In the genomic region with DNA sequence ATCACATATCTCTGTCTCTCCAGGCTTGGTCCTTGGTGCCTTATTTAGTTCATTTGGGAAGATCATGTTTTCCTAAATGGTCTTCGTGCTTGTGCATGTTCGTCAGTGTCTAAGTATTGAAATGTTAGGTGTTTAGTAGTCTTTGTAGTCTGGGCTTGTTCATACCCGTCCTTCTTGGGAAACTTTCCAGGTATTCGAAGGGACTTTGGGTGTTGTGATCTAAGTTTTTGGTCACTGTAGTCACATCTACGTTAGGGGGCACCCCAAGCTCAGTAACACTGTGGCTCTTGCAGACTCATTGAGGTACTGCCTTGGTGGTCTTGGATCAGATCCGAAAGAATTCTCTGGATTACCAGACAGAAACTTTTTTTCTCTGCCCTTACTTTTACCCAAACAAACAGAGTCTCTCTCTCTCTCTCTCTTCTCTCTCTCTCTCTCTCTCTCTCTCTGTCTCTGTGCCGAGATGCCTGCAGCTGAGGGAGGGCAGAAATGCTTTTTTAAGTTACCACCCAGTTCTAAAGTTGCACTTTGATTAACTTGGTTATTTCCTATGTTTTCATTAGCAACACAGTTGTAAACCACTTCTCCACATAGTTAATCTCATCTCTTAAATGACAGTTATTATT, we compare ENCODE assay signal across 8 cellular contexts.
DNase-seq lines count a peak whose midpoint lies in the region; ATAC-seq, FAIRE-seq and TF ChIP-seq lines count a peak whose summit lies in the region.

No MANE protein-coding gene starts in this region.

- H3K27ac ChIP-seq in DND-41 (ENCODE audit: low read length): no peak overlapping the region
- H3K27ac ChIP-seq in kidney (ENCODE audit: low read depth in 2 of 2, low read length in 2 of 2): no peak overlapping the region

- H3K4me2 ChIP-seq in DND-41 (ENCODE audit: insufficient read depth, low read length): no peak overlapping the region

- peaks cover 6% of the 10 kb centered on the region for H3K27me3 Mint-ChIP-seq in HFFc6 (ENCODE audit: insufficient read depth)
- H3K27me3 Mint-ChIP-seq in activated naive CD4-positive, alpha-beta T cell treated with anti-CD3 and anti-CD28 coated beads, Interleukin-2, amount 50 U/mL, for 24 hours: no peaks in the 10 kb centered on the region

- no peaks in the 10 kb centered on the region for H3K36me3 Mint-ChIP-seq in HFFc6 (ENCODE audit: low read depth)
- peaks cover 2% of the 10 kb centered on the region for H3K36me3 Mint-ChIP-seq in activated naive CD4-positive, alpha-beta T cell treated with anti-CD3 and anti-CD28 coated beads, Interleukin-2, amount 50 U/mL, for 24 hours

- no peaks in the 10 kb centered on the region for H3K27me3 ChIP-seq in DND-41 (ENCODE audit: insufficient read depth, low read length, poor library complexity)

- H3K4me3 ChIP-seq in DND-41 (ENCODE audit: low read depth in 1 of 2, low read length in 2 of 2) (no peak overlapping the region), kidney (ENCODE audit: low read length in 2 of 2) (no peak overlapping the region)

- peaks cover 16% of the 10 kb centered on the region for H3K4me1 Mint-ChIP-seq in HFFc6 (ENCODE audit: low read depth)
- H3K4me1 Mint-ChIP-seq in activated naive CD4-positive, alpha-beta T cell treated with anti-CD3 and anti-CD28 coated beads, Interleukin-2, amount 50 U/mL, for 24 hours: peaks cover 18% of the 10 kb centered on the region

- H3K36me3 ChIP-seq in DND-41 (ENCODE audit: insufficient read depth, low read length) (no peaks in the 10 kb centered on the region), kidney (ENCODE audit: control insufficient read depth in 1 of 2, insufficient read depth in 2 of 2, low read length in 2 of 2) (no peaks in the 10 kb centered on the region)

- no peaks in the 10 kb centered on the region for H4K20me1 ChIP-seq in DND-41 (ENCODE audit: insufficient read depth, low read length)

- H2AFZ ChIP-seq in DND-41 (ENCODE audit: low read depth, low read length): no peak overlapping the region

- H3K4me1 ChIP-seq in DND-41 (ENCODE audit: insufficient read depth, low read length) (no peaks in the 10 kb centered on the region), kidney (ENCODE audit: control insufficient read depth in 1 of 2, insufficient read depth in 1 of 2, low read depth in 1 of 2, low read length in 2 of 2) (no peaks in the 10 kb centered on the region)

- DNase-seq in DND-41 (peak; percentile 10), HFFc6 (peak; percentile 38), kidney (no peak), NCI-H1930 (lab: John Stamatoyannopoulos, UW) (no peak)
- no peak for DNase-seq in activated effector memory CD4-positive, alpha-beta T cell treated with Interleukin-2 at 50 U/mL for 16 hours

- TF ChIP-seq CTCF in DND-41 (IDR thresholded peaks at IDR 0.05; ENCODE audit: borderline replicate concordance, extremely low read depth, low read length, poor library complexity, severe bottlenecking) (no peak), HFFc6 (IDR thresholded peaks at IDR 0.05) (peak; percentile 49), kidney (IDR thresholded peaks at IDR 0.05; ENCODE audit: borderline replicate concordance, extremely low read depth, insufficient read depth) (peak; percentile 3)

- intact Hi-C loops in kidney (cut with DNase I): no loop called here

- H3K4me3 Mint-ChIP-seq in HFFc6: peak overlapping the region; percentile 78
- no peak overlapping the region for H3K4me3 Mint-ChIP-seq in activated naive CD4-positive, alpha-beta T cell treated with anti-CD3 and anti-CD28 coated beads, Interleukin-2, amount 50 U/mL, for 24 hours

- H3K9ac ChIP-seq in DND-41 (ENCODE audit: low read depth, low read length): no peak overlapping the region
- no peak overlapping the region for H3K9ac ChIP-seq in kidney (ENCODE audit: low read length in 2 of 2)

- ATAC-seq in DND-41 (ENCODE audit: insufficient read depth, low read depth) (no peak), HG02970 (IDR thresholded peaks at IDR 0.05; ENCODE audit: low FRiP score, unreplicated experiment) (no peak), GM18511 (IDR thresholded peaks at IDR 0.05; ENCODE audit: unreplicated experiment) (no peak)

- H3K9me3 Mint-ChIP-seq in HFFc6: no peaks in the 10 kb centered on the region
- no peaks in the 10 kb centered on the region for H3K9me3 Mint-ChIP-seq in activated naive CD4-positive, alpha-beta T cell treated with anti-CD3 and anti-CD28 coated beads, Interleukin-2, amount 50 U/mL, for 24 hours

- no peaks in the 10 kb centered on the region for H3K79me2 ChIP-seq in DND-41 (ENCODE audit: insufficient read depth, low read length)

- H3K9me3 ChIP-seq in DND-41 (ENCODE audit: insufficient read depth, low read length, severe bottlenecking): no peaks in the 10 kb centered on the region
- no peaks in the 10 kb centered on the region for H3K9me3 ChIP-seq in kidney (ENCODE audit: control insufficient read depth in 1 of 2, low read length in 2 of 2)

- H3K27ac Mint-ChIP-seq in HFFc6: no peak overlapping the region
- H3K27ac Mint-ChIP-seq in activated naive CD4-positive, alpha-beta T cell treated with anti-CD3 and anti-CD28 coated beads, Interleukin-2, amount 50 U/mL, for 24 hours: peak overlapping the region; percentile 51

- no peak for FAIRE-seq in kidney (lab: Jason Lieb, UNC)

Comparison
In these comparisons a context has a peak if more than half of its experiments do, and no peak if none do; other contexts are left out.
1. DNase-seq: peak in DND-41 (single experiment) and HFFc6 (single experiment); none in kidney (single experiment), NCI-H1930 (0 of 2) and activated effector memory CD4-positive, alpha-beta T cell treated with Interleukin-2 at 50 U/mL for 16 hours (single experiment).